Comparison of ENCODE assay signal across 16 cellular contexts in the genomic region with DNA sequence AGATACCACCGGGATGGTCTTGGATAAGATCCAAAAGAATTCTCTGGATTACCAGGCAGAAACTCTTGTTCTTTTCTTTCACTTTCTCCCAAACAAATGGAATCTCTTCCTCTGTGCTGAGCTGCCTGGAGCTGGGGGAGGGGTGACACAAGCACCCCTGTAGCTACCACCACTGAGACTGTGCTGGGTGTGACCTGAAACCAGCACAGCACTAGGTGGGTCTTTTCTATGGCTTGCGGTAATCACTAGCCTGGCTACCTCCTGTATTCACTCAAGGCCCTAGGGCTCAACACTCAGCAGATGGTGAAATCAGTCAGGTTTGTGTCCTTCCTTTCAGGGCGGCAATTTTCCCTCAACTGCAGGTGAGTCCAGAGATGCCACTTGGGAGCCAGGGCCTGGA.
DNase-seq lines count a peak whose midpoint lies in the region; ATAC-seq and TF ChIP-seq lines count a peak whose summit lies in the region.
"Had no signal": no experiment of that assay in that cellular context is flagged by ENCODE, and none has a peak within 500 bp of the region (broad histone marks: within the 10 kb centered on the region; RNA-seq: fewer than 3 reads in every experiment).

No MANE protein-coding gene starts in this region.

- H2BK120ac ChIP-seq in H9 (ENCODE audit: low read depth, low read length, poor library complexity, severe bottlenecking), result no peak overlapping the region

- CTCF ChIA-PET in WTC11 (lab: Charles Lee), result no interaction called here
- CTCF ChIA-PET in SK-N-SH (lab: Yijun Ruan, JAX), result no interaction called here

- H4K8ac ChIP-seq in H9 (replicated peaks; ENCODE audit: insufficient read length, low read depth, low read length), result no peak overlapping the region

- no peak overlapping the region for H2BK5ac ChIP-seq in H9 (ENCODE audit: insufficient read length, low read length)

- no peak overlapping the region for H3K18ac ChIP-seq in H9 (ENCODE audit: insufficient read length, low read depth, low read length)

- no peak overlapping the region for H2BK20ac ChIP-seq in H9 (ENCODE audit: low read depth, low read length, poor library complexity, severe bottlenecking)

- H3K9me2 ChIP-seq in SK-N-SH, result no peaks in the 10 kb centered on the region

- H3K9me3 ChIP-seq in H9 (ENCODE audit: control insufficient read depth, low read depth, low read length) (no peaks in the 10 kb centered on the region), aorta (ENCODE audit: control insufficient read depth, low read length) (no peaks in the 10 kb centered on the region), SK-N-SH (no peaks in the 10 kb centered on the region)

- H3K27me3 Mint-ChIP-seq in H9 (ENCODE audit: low read depth), result no peaks in the 10 kb centered on the region
- no peaks in the 10 kb centered on the region for H3K27me3 Mint-ChIP-seq in WTC11 (ENCODE audit: low read depth)
- H3K27me3 Mint-ChIP-seq: CD4-positive, alpha-beta memory T cell had no signal

- H4K91ac ChIP-seq in H9 (ENCODE audit: insufficient read length, low read depth, low read length), result no peak overlapping the region

- H3K9me3 Mint-ChIP-seq in H9 (no peaks in the 10 kb centered on the region; a peak in 1 of 5 replicates), WTC11 (peaks cover 7% of the 10 kb centered on the region)

- H3K27me3 ChIP-seq in H9 (ENCODE audit: insufficient read depth, low read length) (no peaks in the 10 kb centered on the region), aorta (ENCODE audit: control insufficient read depth in 1 of 2, insufficient read depth in 2 of 2, low read length in 1 of 2) (no peaks in the 10 kb centered on the region), SK-N-SH (ENCODE audit: insufficient read depth) (no peaks in the 10 kb centered on the region)

- H2BK12ac ChIP-seq in H9 (ENCODE audit: insufficient read length, low read depth, low read length), result no peak overlapping the region

- TF ChIP-seq CTCF in H9 (conservative IDR thresholded peaks at IDR 0.05) (no peak), WTC11 (IDR thresholded peaks at IDR 0.05) (no peak), epithelial cell of esophagus (IDR thresholded peaks at IDR 0.05; ENCODE audit: insufficient read depth, low read depth, low read length, missing control alignments) (no peak), SK-N-SH (IDR thresholded peaks at IDR 0.05) (no peak)

- TF ChIP-seq RAD21 in SK-N-SH (IDR thresholded peaks at IDR 0.05; ENCODE audit: low read length), result no peak

- H3K27ac ChIP-seq in H9 (ENCODE audit: insufficient read length, low read depth, low read length) (no peak overlapping the region), aorta (ENCODE audit: low read depth in 1 of 2, low read length in 2 of 2) (no peak overlapping the region), SK-N-SH (ENCODE audit: low read depth in 2 of 2, low read length in 1 of 2) (no peak overlapping the region)

- no peak overlapping the region for H2AFZ ChIP-seq in H9 (ENCODE audit: low read length)
- H2AFZ ChIP-seq in SK-N-SH (ENCODE audit: low read depth), result no peak overlapping the region

- no peaks in the 10 kb centered on the region for H4K20me1 ChIP-seq in H9 (ENCODE audit: control insufficient read depth, insufficient read depth, insufficient read length)
- no peaks in the 10 kb centered on the region for H4K20me1 ChIP-seq in SK-N-SH (ENCODE audit: insufficient read depth)

- no peak overlapping the region for H3K4me3 ChIP-seq in epithelial cell of esophagus (ENCODE audit: low read length)
- no peak overlapping the region for H3K4me3 ChIP-seq in aorta (ENCODE audit: low read length in 2 of 2)
- no peak overlapping the region for H3K4me3 ChIP-seq in SK-N-SH (ENCODE audit: low read depth in 2 of 2, low read length in 1 of 2)
- H3K4me3 ChIP-seq: GM12878 had no signal

- DNase-seq in H9 (no peak), WTC11 (ENCODE audit: low spot score) (no peak), epithelial cell of esophagus (ENCODE audit: low read depth) (peak; percentile 1), aorta (no peak), SK-N-SH (no peak)
- DNase-seq: C1 segment of cervical spinal cord; Calu3; CD4-positive, alpha-beta memory T cell; COR-L47; DMS53; DMS79 treated with DMSO at 0.1 percent for 48 hours; GOT3; H7 had no signal

- H3K79me1 ChIP-seq in H9 (ENCODE audit: insufficient read depth, low read depth, low read length, poor library complexity, severe bottlenecking), result no peaks in the 10 kb centered on the region

- H3K4me2 ChIP-seq in H9 (ENCODE audit: insufficient read depth, insufficient read length, low read length) (no peak overlapping the region), SK-N-SH (no peak overlapping the region)

- H4K5ac ChIP-seq in H9 (ENCODE audit: insufficient read length, low read depth, low read length), result no peak overlapping the region

- no peak overlapping the region for H3T11ph ChIP-seq in H9 (ENCODE audit: low read length)

- ATAC-seq in WTC11, result peak; percentile 34
- ATAC-seq in aorta (ENCODE audit: low FRiP score), result no peak
- ATAC-seq in SK-N-SH treated with all-trans-retinoic acid at 6 μM for 48 hours, result no peak
- ATAC-seq: GM12878, HCT116 had no signal

- POLR2A ChIA-PET in WTC11 (lab: Charles Lee), result no interaction called here
- POLR2A ChIA-PET in SK-N-SH (lab: Yijun Ruan, JAX), result no interaction called here

- no peak overlapping the region for H2AK5ac ChIP-seq in H9 (ENCODE audit: insufficient read length, low read length)

- no peak overlapping the region for H3K4ac ChIP-seq in H9 (ENCODE audit: low read depth, low read length)

- H2BK15ac ChIP-seq in H9 (ENCODE audit: low read depth, low read length), result no peak overlapping the region

- intact Hi-C loops in aorta (cut with DNase I), result no loop called here

- no peaks in the 10 kb centered on the region for H3K36me3 Mint-ChIP-seq in H9 (ENCODE audit: insufficient read depth in 1 of 3, low read depth in 3 of 3)
- H3K36me3 Mint-ChIP-seq in WTC11, result 0 out of 2 replicates have a peak, but pooled peaks cover 3% of the 10 kb centered on the region

- no peak overlapping the region for H3K4me3 Mint-ChIP-seq in H9
- no peak overlapping the region for H3K4me3 Mint-ChIP-seq in WTC11
- H3K4me3 Mint-ChIP-seq: CD4-positive, alpha-beta memory T cell had no signal

- H3K23me2 ChIP-seq in H9 (ENCODE audit: insufficient read length, low read depth, low read length, poor library complexity, severe bottlenecking), result no peaks in the 10 kb centered on the region

- H3K56ac ChIP-seq in H9 (ENCODE audit: insufficient read length, low read depth, low read length), result no peak overlapping the region

- H3K9ac ChIP-seq in H9 (ENCODE audit: extremely low read depth, insufficient read length, low read length) (no peak overlapping the region), SK-N-SH (no peak overlapping the region)

- H3K4me1 Mint-ChIP-seq in H9 (peaks cover 7 to 10% of the 10 kb centered on the region in 2 experiments), WTC11 (peaks cover 6% of the 10 kb centered on the region)
- H3K4me1 Mint-ChIP-seq: CD4-positive, alpha-beta memory T cell had no signal

- no peaks in the 10 kb centered on the region for H3F3A ChIP-seq in SK-N-SH (replicated peaks; ENCODE audit: insufficient read depth)

- H3K4me1 ChIP-seq in H9 (ENCODE audit: insufficient read depth, low read length), result no peaks in the 10 kb centered on the region
- H3K4me1 ChIP-seq in aorta (ENCODE audit: control insufficient read depth in 1 of 2, insufficient read depth in 2 of 2, low read length in 2 of 2), result no peaks in the 10 kb centered on the region
- no peaks in the 10 kb centered on the region for H3K4me1 ChIP-seq in SK-N-SH (ENCODE audit: control insufficient read depth in 1 of 2, insufficient read depth in 2 of 2, low read depth in 1 of 2, low read length in 1 of 2)

- no peaks in the 10 kb centered on the region for H3K36me3 ChIP-seq in aorta (ENCODE audit: control insufficient read depth in 1 of 2, insufficient read depth in 2 of 2, low read length in 1 of 2)
- no peaks in the 10 kb centered on the region for H3K36me3 ChIP-seq in SK-N-SH (replicated peaks in 1 of 2; ENCODE audit: control insufficient read depth in 1 of 2, insufficient read depth in 2 of 2, low read length in 1 of 2)

- H3K14ac ChIP-seq in H9 (ENCODE audit: insufficient read depth, low read length), result no peak overlapping the region

- H3K27ac Mint-ChIP-seq in H9 (peak overlapping the region in 2 of 3 experiments; percentile 38 to 90; a peak in 3 of 7 replicates), WTC11 (peak overlapping the region; percentile 67)
- H3K27ac Mint-ChIP-seq: CD4-positive, alpha-beta memory T cell had no signal

- H3K79me2 ChIP-seq in H9 (ENCODE audit: insufficient read depth, low read length) (no peaks in the 10 kb centered on the region), SK-N-SH (ENCODE audit: insufficient read depth) (no peaks in the 10 kb centered on the region)

- H3K23ac ChIP-seq in H9 (ENCODE audit: insufficient read length, low read depth, low read length), result no peak overlapping the region

- no CpG with 5 or more reads among the region's 3 CpGs for WGBS in H9 (ENCODE audit: extremely low coverage, insufficient read length, low lambda C conversion rate)
- WGBS in aorta, 2 donors, result 89 to 95% methylated on average over 3 of the region's 3 CpGs
- 93% methylated on average over 2 of the region's 3 CpGs for WGBS in SK-N-SH (ENCODE audit: low lambda C conversion rate)

- TF ChIP-seq EP300 in SK-N-SH (IDR thresholded peaks at IDR 0.05; ENCODE audit: borderline replicate concordance in 1 of 2, low read depth in 1 of 2, low read length in 1 of 2), result no peak

TF ChIP-seq in WTC11, 78 proteins besides CTCF, POLR2A, EP300 and RAD21 (continues in another document):
- TF ChIP-seq SP1 (CRISPR knock-in tag; conservative IDR thresholded peaks at IDR 0.05), result no peak
- TF ChIP-seq ZNF138 (CRISPR knock-in tag; conservative IDR thresholded peaks at IDR 0.05), result no peak
- TF ChIP-seq NFATC4 (CRISPR knock-in tag; IDR thresholded peaks at IDR 0.05), result no peak
- peak; percentile 57; the same call in 1 of the 2 replicates for TF ChIP-seq ZNF423 (CRISPR knock-in tag; IDR thresholded peaks at IDR 0.05)
- TF ChIP-seq GRHL2 (CRISPR knock-in tag; IDR thresholded peaks at IDR 0.05; ENCODE audit: insufficient replicate concordance, severe bottlenecking), result no peak

TF ChIP-seq in SK-N-SH, 30 proteins besides CTCF, POLR2A, EP300 and RAD21 (continues in another document):
- no peak for TF ChIP-seq MAX (IDR thresholded peaks at IDR 0.05; ENCODE audit: low read depth)
- no peak for TF ChIP-seq MXI1 (IDR thresholded peaks at IDR 0.05; ENCODE audit: low read depth, low read length)
